8 cellular contexts compared by ENCODE assay signal in the genomic region with DNA sequence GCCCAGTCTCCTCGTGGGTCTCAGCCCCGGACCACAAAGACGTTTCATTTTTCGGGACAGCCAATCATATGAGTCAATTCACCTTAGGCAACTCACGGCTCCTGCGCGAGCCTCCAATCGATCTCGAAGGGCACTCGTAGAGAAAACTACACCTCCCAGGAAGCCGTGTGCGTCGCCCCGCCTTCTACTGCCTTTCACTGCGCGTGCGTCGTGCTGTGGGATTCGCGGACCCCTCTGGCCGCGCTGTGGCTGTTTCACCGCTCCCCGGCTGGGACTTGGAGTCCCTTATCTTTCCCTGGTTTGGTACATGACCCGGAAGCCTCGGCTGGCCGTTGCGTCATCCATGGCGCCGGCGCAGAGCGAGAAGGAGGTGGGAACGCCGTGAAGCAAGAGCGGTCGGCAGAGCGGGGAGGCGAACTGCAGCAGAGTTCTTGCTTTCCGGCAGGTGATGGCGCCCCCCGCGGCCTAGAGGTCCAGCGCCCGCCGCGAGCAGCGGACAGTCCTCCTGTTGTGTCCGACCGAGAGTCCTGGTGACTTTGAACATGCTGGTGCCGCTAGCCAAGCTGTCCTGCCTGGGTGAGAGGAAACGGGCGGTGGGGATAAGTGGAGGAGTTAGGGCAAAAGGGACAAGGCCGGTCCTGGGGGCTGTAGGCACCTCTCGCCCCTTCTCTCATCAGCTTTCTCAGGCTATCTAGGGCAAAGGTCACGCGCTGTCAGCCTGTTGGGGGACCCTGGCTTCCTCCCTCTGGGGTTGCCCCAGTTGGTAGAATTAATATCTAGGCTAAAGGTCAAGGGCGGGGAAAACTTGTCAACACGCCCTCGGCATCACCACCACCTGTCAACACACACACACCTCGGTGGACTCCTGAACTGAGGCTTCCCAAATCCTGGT. TPM values are rescaled to one million over a fixed set of nuclear protein-coding genes. Genes with fewer than 3 reads are reported as not detected.
DNase-seq lines count a peak whose midpoint lies in the region; ATAC-seq, FAIRE-seq and TF ChIP-seq lines count a peak whose summit lies in the region.

A gene (plus strand): TSS at position 382 of the 892 bp plus-strand sequence. CDS start 161 bp downstream, at position 543.

- TF ChIP-seq CTCF in BE2C (IDR thresholded peaks at IDR 0.05; ENCODE audit: low read depth, low read length): peak; percentile 65
- peak; percentile 79 for TF ChIP-seq CTCF in chondrocyte (IDR thresholded peaks at IDR 0.05)
- peak; percentile 66 to 92 (median 79) for TF ChIP-seq CTCF in keratinocyte (optimal IDR thresholded peaks at IDR 0.05 in 1 of 3, IDR thresholded peaks at IDR 0.05 in 1 of 3, conservative IDR thresholded peaks at IDR 0.05 in 1 of 3; ENCODE audit: extremely low read depth in 1 of 3, insufficient read depth in 2 of 3, low read length in 3 of 3)

- peak; percentile 86 for ATAC-seq in HG03439 (IDR thresholded peaks at IDR 0.05; ENCODE audit: unreplicated experiment)

- H3K4me1 ChIP-seq in BE2C: peaks cover 2% of the 10 kb centered on the region; the same call in 1 of the 2 replicates
- H3K4me1 ChIP-seq in keratinocyte (ENCODE audit: control insufficient read depth, extremely low read depth, insufficient read depth, low read length): peaks cover 10% of the 10 kb centered on the region

- no peaks in the 10 kb centered on the region for H3K27me3 ChIP-seq in BE2C
- no peaks in the 10 kb centered on the region for H3K27me3 ChIP-seq in keratinocyte (ENCODE audit: control insufficient read depth, extremely low read depth, insufficient read depth, low read length)

- H2AFZ ChIP-seq in keratinocyte (ENCODE audit: control insufficient read depth, low read length): peak within 1 kb of the TSS; percentile 100

- H3K9me3 Mint-ChIP-seq in chondrocyte (ENCODE audit: low read depth): no peaks in the 10 kb centered on the region

- H3K36me3 ChIP-seq in BE2C (peaks cover 4% of the 10 kb centered on the region; the same call in 1 of the 2 replicates), keratinocyte (ENCODE audit: control insufficient read depth in 2 of 2, extremely low read depth in 1 of 2, insufficient read depth in 2 of 2, low read length in 2 of 2) (no peaks in the 10 kb centered on the region)

- peak within 1 kb of the TSS; percentile 84 for H3K4me2 ChIP-seq in keratinocyte (ENCODE audit: control insufficient read depth, extremely low read depth, insufficient read depth, low read depth, low read length)

- DNase-seq in BE2C: peak; percentile 98
- DNase-seq in NCI-H510A (lab: John Stamatoyannopoulos, UW): peak; percentile 92
- peak; percentile 90 to 95 for DNase-seq in activated CD4-positive, alpha-beta T cell treated with anti-CD3 and anti-CD28 coated beads for 24 hours (ENCODE audit: low read depth in 2 of 2)
- peak; percentile 99 for DNase-seq in chondrocyte (ENCODE audit: low spot score)
- peak; percentile 87 for DNase-seq in keratinocyte (ENCODE audit: low read depth, low spot score)
- peak; percentile 94 to 97 for DNase-seq in stimulated activated CD4-positive, alpha-beta T cell treated with anti-CD3 and anti-CD28 coated beads, Interleukin-15, amount 100 ng/mL, for 1 hour (ENCODE audit: low read depth in 1 of 2, low spot score in 1 of 2)

- peak within 1 kb of the TSS; percentile 98 for H3K27ac Mint-ChIP-seq in chondrocyte (ENCODE audit: unreplicated experiment)

- no peaks in the 10 kb centered on the region for H4K20me1 ChIP-seq in keratinocyte (ENCODE audit: control insufficient read depth, extremely low read depth, insufficient read depth, low read length)

- H3K4me3 ChIP-seq in BE2C (ENCODE audit: low read depth, low read length) (peak within 1 kb of the TSS; percentile 88), keratinocyte (ENCODE audit: control insufficient read depth in 2 of 3, extremely low read depth in 1 of 3, insufficient read depth in 2 of 3, low read depth in 1 of 3, low read length in 3 of 3) (peak within 1 kb of the TSS; percentile 53 to 77 (median 72))

- H3K4me3 Mint-ChIP-seq in chondrocyte (ENCODE audit: unreplicated experiment): peak within 1 kb of the TSS; percentile 96

- H3K27ac ChIP-seq in keratinocyte (ENCODE audit: control insufficient read depth, insufficient read depth, low read length): peak within 1 kb of the TSS; percentile 88

- H3K36me3 Mint-ChIP-seq in chondrocyte (ENCODE audit: low read depth): no peaks in the 10 kb centered on the region

- peak; percentile 77 for FAIRE-seq in keratinocyte (lab: Jason Lieb, UNC)

- no peaks in the 10 kb centered on the region for H3K9me1 ChIP-seq in keratinocyte (ENCODE audit: control insufficient read depth, extremely low read depth, insufficient read depth, low read length)

- H3K79me2 ChIP-seq in keratinocyte (ENCODE audit: control insufficient read depth, insufficient read depth, low read length): peaks cover 22% of the 10 kb centered on the region

- H3K4me1 Mint-ChIP-seq in chondrocyte (ENCODE audit: low read depth): peaks cover 23% of the 10 kb centered on the region

- H3K27me3 Mint-ChIP-seq in chondrocyte (ENCODE audit: low read depth): no peaks in the 10 kb centered on the region

- H3K9ac ChIP-seq in keratinocyte (ENCODE audit: control insufficient read depth, extremely low read depth, insufficient read depth, low read length): peak within 1 kb of the TSS; percentile 92

- H3K9me3 ChIP-seq in BE2C: no peaks in the 10 kb centered on the region
- H3K9me3 ChIP-seq in keratinocyte (ENCODE audit: control insufficient read depth, low read depth, low read length): no peaks in the 10 kb centered on the region

- dilution Hi-C loops in keratinocyte (cut with MboI; ENCODE audit: extremely low pct_ligation_motif_present, low sequenced_read_pairs): no loop called here

- peak; percentile 59 for TF ChIP-seq POLR2A in GM19193 (IDR thresholded peaks at IDR 0.05; ENCODE audit: extremely low read depth, insufficient read depth, insufficient read length)

RNA-seq across cellular contexts. Expression of the gene that starts here (rescaled TPM):
- polyA plus RNA-seq in BE2C (2012; ENCODE audit: insufficient read depth, insufficient read length, low read depth): 18.4 TPM
- total RNA-seq in chondrocyte: 17.6 to 24.0 TPM (median 23.0 TPM) in 3 replicates
- polyA plus RNA-seq in keratinocyte: 15.8 to 25.5 TPM (median 21.2 TPM) in 3 replicates
- 55.2 TPM for polyA plus RNA-seq in keratinocyte (2011; ENCODE audit: low read depth)
- 15.5 and 25.5 TPM in 2 replicates for polyA plus RNA-seq in keratinocyte (2011; cell fraction: cytosol; rRNA removed)
- polyA plus RNA-seq in keratinocyte (2011; cell fraction: nucleus; rRNA removed): 34.9 and 42.3 TPM in 2 replicates
- polyA plus RNA-seq in keratinocyte (2012; ENCODE audit: low replicate concordance): 9.5 and 29.5 TPM in 2 replicates
- polyA minus RNA-seq in keratinocyte: 1.3 to 11.3 TPM (median 6.9 TPM) in 3 replicates
- 9.6 TPM for polyA minus RNA-seq in keratinocyte (2011; cell fraction: cytosol; rRNA and poly(A)+ RNA removed)
- polyA minus RNA-seq in keratinocyte (2011; cell fraction: nucleus; rRNA and poly(A)+ RNA removed): 7.3 and 13.7 TPM in 2 replicates

Comparison
In these comparisons a context has a peak if more than half of its experiments do, and no peak if none do; other contexts are left out.
1. Peak in every context shown above with its lines: DNase-seq, ATAC-seq, H3K4me3 ChIP-seq and H3K27ac ChIP-seq.